In the genomic region with DNA sequence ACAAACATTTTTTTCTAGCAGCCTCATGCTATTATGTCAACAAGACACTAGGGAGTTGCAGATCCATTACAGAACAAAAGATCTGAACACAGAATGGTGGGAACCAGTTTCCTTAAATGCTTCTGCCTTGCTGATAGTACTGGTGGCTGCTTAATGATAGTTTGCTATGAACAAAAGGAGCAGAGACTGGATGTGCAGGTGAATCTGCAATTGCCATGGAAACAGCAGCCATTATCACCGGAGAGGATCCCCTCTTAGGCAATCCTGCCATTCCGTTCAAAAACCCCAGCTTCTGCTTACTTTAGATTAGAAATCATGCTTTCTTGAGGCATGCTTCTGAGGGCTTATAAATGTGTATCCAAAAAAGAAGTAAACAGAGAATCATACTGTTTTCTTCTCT, we compare ENCODE assay signal across 1 cellular context.
TF ChIP-seq lines count a peak whose summit lies in the region.

No MANE protein-coding gene starts in this region.

TF ChIP-seq in neural cell, 6 proteins besides CTCF, POLR2A, EP300 and RAD21 (continued from another document):
- TF ChIP-seq, protein P1, sequence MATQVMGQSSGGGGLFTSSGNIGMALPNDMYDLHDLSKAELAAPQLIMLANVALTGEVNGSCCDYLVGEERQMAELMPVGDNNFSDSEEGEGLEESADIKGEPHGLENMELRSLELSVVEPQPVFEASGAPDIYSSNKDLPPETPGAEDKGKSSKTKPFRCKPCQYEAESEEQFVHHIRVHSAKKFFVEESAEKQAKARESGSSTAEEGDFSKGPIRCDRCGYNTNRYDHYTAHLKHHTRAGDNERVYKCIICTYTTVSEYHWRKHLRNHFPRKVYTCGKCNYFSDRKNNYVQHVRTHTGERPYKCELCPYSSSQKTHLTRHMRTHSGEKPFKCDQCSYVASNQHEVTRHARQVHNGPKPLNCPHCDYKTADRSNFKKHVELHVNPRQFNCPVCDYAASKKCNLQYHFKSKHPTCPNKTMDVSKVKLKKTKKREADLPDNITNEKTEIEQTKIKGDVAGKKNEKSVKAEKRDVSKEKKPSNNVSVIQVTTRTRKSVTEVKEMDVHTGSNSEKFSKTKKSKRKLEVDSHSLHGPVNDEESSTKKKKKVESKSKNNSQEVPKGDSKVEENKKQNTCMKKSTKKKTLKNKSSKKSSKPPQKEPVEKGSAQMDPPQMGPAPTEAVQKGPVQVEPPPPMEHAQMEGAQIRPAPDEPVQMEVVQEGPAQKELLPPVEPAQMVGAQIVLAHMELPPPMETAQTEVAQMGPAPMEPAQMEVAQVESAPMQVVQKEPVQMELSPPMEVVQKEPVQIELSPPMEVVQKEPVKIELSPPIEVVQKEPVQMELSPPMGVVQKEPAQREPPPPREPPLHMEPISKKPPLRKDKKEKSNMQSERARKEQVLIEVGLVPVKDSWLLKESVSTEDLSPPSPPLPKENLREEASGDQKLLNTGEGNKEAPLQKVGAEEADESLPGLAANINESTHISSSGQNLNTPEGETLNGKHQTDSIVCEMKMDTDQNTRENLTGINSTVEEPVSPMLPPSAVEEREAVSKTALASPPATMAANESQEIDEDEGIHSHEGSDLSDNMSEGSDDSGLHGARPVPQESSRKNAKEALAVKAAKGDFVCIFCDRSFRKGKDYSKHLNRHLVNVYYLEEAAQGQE (IDR thresholded peaks at IDR 0.05; ENCODE audit: borderline replicate concordance): peak; percentile 78
- no peak for TF ChIP-seq EZH2 (IDR thresholded peaks at IDR 0.05; ENCODE audit: borderline replicate concordance, insufficient read depth, low read length, poor library complexity, severe bottlenecking)
